9 cellular contexts compared by ENCODE assay signal in genomic region chr1:229266269-229266668, GRCh38.
"Had no signal": no experiment of that assay in that cellular context is flagged by ENCODE, and none has a peak within 500 bp of the region (broad histone marks: within the 10 kb centered on the region; RNA-seq: fewer than 3 reads in every experiment).

No MANE protein-coding gene starts in this region.

- FAIRE-seq: HepG2 had no signal

- H3K27me3 Mint-ChIP-seq: IgD-negative memory B cell had no signal

- H2AFZ ChIP-seq: GM23248 had no signal

- ATAC-seq: HCT116, HepG2 had no signal

- H3K9ac ChIP-seq: GM23248 had no signal

- DNase-seq: GM23248, GOT3, H7, HFFc6 had no signal

- H3K27ac ChIP-seq: GM23248, HL-60 had no signal

- H3K27ac Mint-ChIP-seq: HFFc6 had no signal

- H3K9me3 Mint-ChIP-seq: HFFc6 had no signal

- H3K9me3 ChIP-seq: HAP-1 had no signal

- H3K4me3 ChIP-seq: GM23248, HAP-1 had no signal

- H3K36me3 ChIP-seq: HAP-1 had no signal

- H3K4me3 Mint-ChIP-seq: HFFc6 had no signal
